In genomic region chr3:126718506-126719445, GRCh38 we compare ENCODE assay signal across 17 cellular contexts.
"Had no signal": no experiment of that assay in that cellular context is flagged by ENCODE, and none has a peak within 500 bp of the region (broad histone marks: within the 10 kb centered on the region; RNA-seq: fewer than 3 reads in every experiment).

No MANE protein-coding gene starts in this region.

- H3K27ac Mint-ChIP-seq: natural killer cell treated with Interleukin-12 subunit alpha and Interleukin-12 subunit beta and Interleukin-15 and Interleukin-18, amount 100 ng/mL, for 72 hours; stimulated activated naive B cell treated with anti-CD40 and anti-IgM and Interleukin-4, amounts not matched to agents 10 μg/mL and 1 μg/mL and 100 μg/mL, for 72 hours; stimulated activated naive CD8-positive, alpha-beta T cell treated with anti-CD3 and anti-CD28 coated beads, Interleukin-15, amount 100 ng/mL, for 72 hours had no signal

- H3K4me3 ChIP-seq: gastroesophageal sphincter, ovary, right atrium auricular region, sigmoid colon, skin epidermis, testis, transverse colon had no signal

- H3K36me3 ChIP-seq: gastroesophageal sphincter, neutrophil, ovary, right atrium auricular region, sigmoid colon, transverse colon had no signal

- H3K9me3 ChIP-seq: gastroesophageal sphincter, neutrophil, ovary, right atrium auricular region, sigmoid colon, testis, transverse colon had no signal

- H3K4me3 Mint-ChIP-seq: central memory CD8-positive, alpha-beta T cell; natural killer cell treated with Interleukin-12 subunit alpha and Interleukin-12 subunit beta and Interleukin-15 and Interleukin-18, amount 100 ng/mL, for 72 hours; stimulated activated naive B cell treated with anti-CD40 and anti-IgM and Interleukin-4, amounts not matched to agents 10 μg/mL and 1 μg/mL and 100 μg/mL, for 72 hours; stimulated activated naive CD8-positive, alpha-beta T cell treated with anti-CD3 and anti-CD28 coated beads, Interleukin-15, amount 100 ng/mL, for 72 hours had no signal

- H3K27me3 ChIP-seq: gastroesophageal sphincter, neutrophil, ovary, right atrium auricular region, sigmoid colon, testis, transverse colon had no signal

- H3K27ac ChIP-seq: gastroesophageal sphincter, neutrophil, ovary, right atrium auricular region, sigmoid colon, skin epidermis, testis, transverse colon had no signal

- DNase-seq: effector memory CD4-positive, alpha-beta T cell; left colon; midbrain; ovary; sigmoid colon; stimulated activated CD4-positive, alpha-beta T cell treated with anti-CD3 and anti-CD28 coated beads, Interleukin-2, amount 100 ng/mL, for 24 hours; stimulated activated CD4-positive, alpha-beta T cell treated with anti-CD3 and anti-CD28 coated beads, Interleukin-4, amount 100 ng/mL, for 4 hours; stimulated activated naive B cell treated with anti-CD40 and anti-IgM and Interleukin-4, amounts not matched to agents 10 μg/mL and 1 μg/mL and 100 μg/mL, for 72 hours; stimulated activated naive CD8-positive, alpha-beta T cell treated with anti-CD3 and anti-CD28 coated beads, Interleukin-15, amount 100 ng/mL, for 72 hours; testis; transverse colon had no signal

- H3K4me1 ChIP-seq: gastroesophageal sphincter, right atrium auricular region, sigmoid colon, testis, transverse colon had no signal

- H3K27me3 Mint-ChIP-seq: central memory CD8-positive, alpha-beta T cell; natural killer cell treated with Interleukin-12 subunit alpha and Interleukin-12 subunit beta and Interleukin-15 and Interleukin-18, amount 100 ng/mL, for 72 hours; stimulated activated naive B cell treated with anti-CD40 and anti-IgM and Interleukin-4, amounts not matched to agents 10 μg/mL and 1 μg/mL and 100 μg/mL, for 72 hours; stimulated activated naive CD8-positive, alpha-beta T cell treated with anti-CD3 and anti-CD28 coated beads, Interleukin-15, amount 100 ng/mL, for 72 hours had no signal

- H3K9me3 Mint-ChIP-seq: central memory CD8-positive, alpha-beta T cell; natural killer cell treated with Interleukin-12 subunit alpha and Interleukin-12 subunit beta and Interleukin-15 and Interleukin-18, amount 100 ng/mL, for 72 hours; stimulated activated naive B cell treated with anti-CD40 and anti-IgM and Interleukin-4, amounts not matched to agents 10 μg/mL and 1 μg/mL and 100 μg/mL, for 72 hours; stimulated activated naive CD8-positive, alpha-beta T cell treated with anti-CD3 and anti-CD28 coated beads, Interleukin-15, amount 100 ng/mL, for 72 hours had no signal

- H3K36me3 Mint-ChIP-seq: natural killer cell treated with Interleukin-12 subunit alpha and Interleukin-12 subunit beta and Interleukin-15 and Interleukin-18, amount 100 ng/mL, for 72 hours had no signal
